ENCODE assay signal across 19 cellular contexts in the genomic region with DNA sequence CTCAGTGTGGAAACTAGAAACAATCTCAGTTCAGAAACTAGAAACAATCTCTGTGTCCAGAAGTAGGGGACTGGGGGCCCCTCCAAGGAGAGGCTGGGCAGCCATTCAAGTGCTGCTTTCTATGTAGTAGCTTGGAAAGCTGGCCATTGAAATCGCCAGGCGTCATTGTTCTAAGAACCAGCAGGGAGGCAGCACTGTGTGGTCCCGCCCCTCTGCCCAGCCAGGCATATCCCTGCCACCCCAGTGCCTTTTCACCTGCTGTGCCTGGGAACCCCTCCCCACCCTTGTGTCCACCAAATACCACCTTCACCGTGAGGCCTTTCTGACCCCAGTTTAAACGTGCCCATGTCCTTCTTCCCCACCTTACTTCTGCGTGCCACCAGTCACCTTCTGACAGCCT.
"Had no signal": no experiment of that assay in that cellular context is flagged by ENCODE, and none has a peak within 500 bp of the region (broad histone marks: within the 10 kb centered on the region; RNA-seq: fewer than 3 reads in every experiment).

No MANE protein-coding gene starts in this region.

- H3K36me3 ChIP-seq: colonic mucosa, gastrocnemius medialis, pancreas had no signal

- H3K4me1 ChIP-seq: colonic mucosa, gastrocnemius medialis, pancreas, psoas muscle had no signal

- H3K79me2 ChIP-seq: hepatocyte had no signal

- H3K9me3 ChIP-seq: colonic mucosa, gastrocnemius medialis, pancreas, psoas muscle, tibial nerve had no signal

- DNase-seq: activated CD4-positive, alpha-beta T cell treated with anti-CD3 and anti-CD28 coated beads for 48 hours; activated CD4-positive, alpha-beta T cell treated with anti-CD3 and anti-CD28 coated beads, Interleukin-2, amount 50 U/mL, for 48 hours; activated CD8-positive, alpha-beta memory T cell treated with anti-CD3 and anti-CD28 coated beads for 24 hours; activated effector memory CD4-positive, alpha-beta T cell treated with Interleukin-2 at 50 U/mL for 16 hours; activated naive CD4-positive, alpha-beta T cell treated with Interleukin-2 at 50 U/mL for 16 hours; colonic mucosa; effector memory CD4-positive, alpha-beta T cell; erythroblast; gastrocnemius medialis; immature natural killer cell; naive thymus-derived CD4-positive, alpha-beta T cell; psoas muscle; stimulated activated CD4-positive, alpha-beta T cell treated with anti-CD3 and anti-CD28 coated beads, Interleukin-2, amount 100 ng/mL, for 48 hours; stimulated activated naive CD4-positive, alpha-beta T cell treated with Interleukin-2 at 50 U/mL for 16 hours had no signal

- H3K4me3 ChIP-seq: colonic mucosa, gastrocnemius medialis, hepatocyte, pancreas, psoas muscle, tibial nerve had no signal

- H2AFZ ChIP-seq: hepatocyte had no signal

- H3K27me3 ChIP-seq: colonic mucosa, gastrocnemius medialis, hepatocyte, pancreas, tibial nerve had no signal

- H3K27ac ChIP-seq: colonic mucosa, gastrocnemius medialis, hepatocyte, pancreas, psoas muscle, tibial nerve, VCaP had no signal

- ATAC-seq: activated CD4-positive, CD25-positive, alpha-beta regulatory T cell treated with anti-CD3 and anti-CD28 coated beads, Interleukin-2, amount 50 U/mL, for 24 hours; gastrocnemius medialis; naive thymus-derived CD4-positive, alpha-beta T cell; pancreas; psoas muscle had no signal

- H3K4me2 ChIP-seq: hepatocyte had no signal
